8 cellular contexts compared by ENCODE assay signal in genomic region chr16:78444-79145, GRCh38. TPM values are rescaled to one million over a fixed set of nuclear protein-coding genes. Genes with fewer than 3 reads are reported as not detected.
A peak's percentile ranks its signal among the peaks of the same experiment; 100 is the strongest.
DNase-seq lines count a peak whose midpoint lies in the region; ATAC-seq, FAIRE-seq and TF ChIP-seq lines count a peak whose summit lies in the region.

No MANE protein-coding gene starts in this region.

- H3K4me1 Mint-ChIP-seq in astrocyte (ENCODE audit: low read depth, unreplicated experiment), result peaks cover 35% of the 10 kb centered on the region

- H3K4me3 Mint-ChIP-seq in astrocyte (ENCODE audit: unreplicated experiment), result peak overlapping the region; percentile 93

- ATAC-seq in GM18867 (IDR thresholded peaks at IDR 0.05; ENCODE audit: unreplicated experiment) (peak; percentile 18), GM19395 (IDR thresholded peaks at IDR 0.05; ENCODE audit: unreplicated experiment) (no peak)

- H3K27ac Mint-ChIP-seq in astrocyte (ENCODE audit: unreplicated experiment), result no peak overlapping the region

- no peaks in the 10 kb centered on the region for H3K9me3 Mint-ChIP-seq in astrocyte (ENCODE audit: unreplicated experiment)

- no peaks in the 10 kb centered on the region for H3K27me3 Mint-ChIP-seq in astrocyte (ENCODE audit: low read depth, unreplicated experiment)

- H3K4me2 ChIP-seq in astrocyte (ENCODE audit: low read length), result peak overlapping the region; percentile 98

- DNase-seq in BE2C, result no peak
- DNase-seq in astrocyte (ENCODE audit: low read depth), result peak; percentile 51
- peak; percentile 37 for DNase-seq in stimulated activated CD8-positive, alpha-beta memory T cell treated with anti-CD3 and anti-CD28 coated beads, Interleukin-4, amount 100 ng/mL, for 48 hours
- DNase-seq in T1000 (lab: John Stamatoyannopoulos, UW), result no peak

- H3K27me3 ChIP-seq in BE2C (no peaks in the 10 kb centered on the region), HUES48 (ENCODE audit: control insufficient read depth, insufficient read depth, low read length) (no peaks in the 10 kb centered on the region), astrocyte (ENCODE audit: insufficient read depth, low read length) (no peaks in the 10 kb centered on the region), iPS-18a (ENCODE audit: control insufficient read depth, insufficient read depth, low read length) (peaks cover 7% of the 10 kb centered on the region)

- peaks cover 13% of the 10 kb centered on the region for H3K79me2 ChIP-seq in astrocyte (ENCODE audit: insufficient read depth, low read length)

- H3K9ac ChIP-seq in HUES48 (ENCODE audit: low read depth, low read length) (peak overlapping the region; percentile 64; the same call in 1 of the 2 replicates), astrocyte (ENCODE audit: low read length) (peak overlapping the region; percentile 89), iPS-18a (ENCODE audit: low read length) (peak overlapping the region; percentile 17)

- H3K36me3 Mint-ChIP-seq in astrocyte (ENCODE audit: low read depth, unreplicated experiment), result peaks cover 6% of the 10 kb centered on the region

- H3K9me3 ChIP-seq in BE2C (no peaks in the 10 kb centered on the region), HUES48 (ENCODE audit: control insufficient read depth, insufficient read depth, low read length) (no peaks in the 10 kb centered on the region), astrocyte (ENCODE audit: insufficient read depth, low read depth, low read length) (no peaks in the 10 kb centered on the region), iPS-18a (ENCODE audit: control insufficient read depth, low read depth, low read length) (no peaks in the 10 kb centered on the region)

- TF ChIP-seq CTCF in BE2C (IDR thresholded peaks at IDR 0.05; ENCODE audit: low read depth, low read length), result no peak
- TF ChIP-seq CTCF in astrocyte (IDR thresholded peaks at IDR 0.05; ENCODE audit: insufficient read depth, low read depth, low read length), result no peak

- peaks cover 14% of the 10 kb centered on the region for H3K4me1 ChIP-seq in BE2C
- peaks cover 43% of the 10 kb centered on the region for H3K4me1 ChIP-seq in HUES48 (ENCODE audit: control insufficient read depth, insufficient read depth, low read length)
- H3K4me1 ChIP-seq in astrocyte (ENCODE audit: insufficient read depth, low read length), result peaks cover 56% of the 10 kb centered on the region
- H3K4me1 ChIP-seq in iPS-18a (ENCODE audit: control insufficient read depth, low read depth, low read length), result peaks cover 24% of the 10 kb centered on the region

- FAIRE-seq in astrocyte (lab: Jason Lieb, UNC), result no peak

- peaks cover 17% of the 10 kb centered on the region for H4K20me1 ChIP-seq in astrocyte (ENCODE audit: insufficient read depth, low read length)

- H3K27ac ChIP-seq in HUES48 (ENCODE audit: low read depth, low read length) (no peak overlapping the region), astrocyte (ENCODE audit: low read depth, low read length) (peak overlapping the region; percentile 70), iPS-18a (ENCODE audit: low read length) (no peak overlapping the region)

- peak overlapping the region; percentile 67 for H3K4me3 ChIP-seq in BE2C (ENCODE audit: low read depth, low read length)
- peak overlapping the region; percentile 83 for H3K4me3 ChIP-seq in HUES48 (ENCODE audit: low read depth, low read length)
- peak overlapping the region; percentile 69 for H3K4me3 ChIP-seq in astrocyte (ENCODE audit: insufficient read depth, low read depth, low read length)
- peak overlapping the region; percentile 64 for H3K4me3 ChIP-seq in iPS-18a (ENCODE audit: low read length)

- peak overlapping the region; percentile 38 for H2AFZ ChIP-seq in astrocyte (ENCODE audit: low read depth, low read length)

- no peaks in the 10 kb centered on the region for H3K36me3 ChIP-seq in BE2C
- peaks cover 8% of the 10 kb centered on the region for H3K36me3 ChIP-seq in HUES48 (ENCODE audit: control insufficient read depth, insufficient read depth, low read length)
- H3K36me3 ChIP-seq in astrocyte (ENCODE audit: insufficient read depth, low read length), result peaks cover 2% of the 10 kb centered on the region
- no peaks in the 10 kb centered on the region for H3K36me3 ChIP-seq in iPS-18a (ENCODE audit: control insufficient read depth, low read depth, low read length)

RNA-seq across cellular contexts. Expression of gene MPG, which starts 0.6 kb away (rescaled TPM):
- 40.8 TPM for polyA plus RNA-seq in BE2C (2012; ENCODE audit: insufficient read depth, insufficient read length, low read depth)
- 56.5 and 62.7 TPM in 2 replicates for total RNA-seq in astrocyte

RNA-seq across cellular contexts. Expression of gene RHBDF1, which starts 6.2 kb away (rescaled TPM):
- polyA plus RNA-seq in BE2C (2012; ENCODE audit: insufficient read depth, insufficient read length, low read depth), result 1.5 TPM
- total RNA-seq in astrocyte, result 45.6 and 55.5 TPM in 2 replicates

RNA-seq across cellular contexts. Expression of gene SNRNP25, which starts 25.0 kb away (rescaled TPM):
- 80.0 TPM for polyA plus RNA-seq in BE2C (2012; ENCODE audit: insufficient read depth, insufficient read length, low read depth)
- 34.1 and 35.9 TPM in 2 replicates for total RNA-seq in astrocyte

RNA-seq across cellular contexts. Expression of gene POLR3K, which starts 25.2 kb away (rescaled TPM):
- 55.3 TPM for polyA plus RNA-seq in BE2C (2012; ENCODE audit: insufficient read depth, insufficient read length, low read depth)
- total RNA-seq in astrocyte, result 9.6 and 12.2 TPM in 2 replicates

RNA-seq across cellular contexts. Expression of gene NPRL3, which starts 59.9 kb away (rescaled TPM):
- 63.0 TPM for polyA plus RNA-seq in BE2C (2012; ENCODE audit: insufficient read depth, insufficient read length, low read depth)
- 23.5 and 29.0 TPM in 2 replicates for total RNA-seq in astrocyte

Comparison
In these comparisons a context has a peak if more than half of its experiments do, and no peak if none do; other contexts are left out.
1. DNase-seq: peak in astrocyte (single experiment) and stimulated activated CD8-positive, alpha-beta memory T cell treated with anti-CD3 and anti-CD28 coated beads, Interleukin-4, amount 100 ng/mL, for 48 hours (single experiment); none in BE2C (single experiment) and T1000 (single experiment).
2. H3K9ac ChIP-seq: peak in every context shown above with its lines; median percentile 89 in astrocyte; 64 in HUES48; 17 in iPS-18a.
3. Peak in every context shown above with its lines, with median percentiles within 50 percentile points of each other: H3K4me3 ChIP-seq.